In the genomic region with DNA sequence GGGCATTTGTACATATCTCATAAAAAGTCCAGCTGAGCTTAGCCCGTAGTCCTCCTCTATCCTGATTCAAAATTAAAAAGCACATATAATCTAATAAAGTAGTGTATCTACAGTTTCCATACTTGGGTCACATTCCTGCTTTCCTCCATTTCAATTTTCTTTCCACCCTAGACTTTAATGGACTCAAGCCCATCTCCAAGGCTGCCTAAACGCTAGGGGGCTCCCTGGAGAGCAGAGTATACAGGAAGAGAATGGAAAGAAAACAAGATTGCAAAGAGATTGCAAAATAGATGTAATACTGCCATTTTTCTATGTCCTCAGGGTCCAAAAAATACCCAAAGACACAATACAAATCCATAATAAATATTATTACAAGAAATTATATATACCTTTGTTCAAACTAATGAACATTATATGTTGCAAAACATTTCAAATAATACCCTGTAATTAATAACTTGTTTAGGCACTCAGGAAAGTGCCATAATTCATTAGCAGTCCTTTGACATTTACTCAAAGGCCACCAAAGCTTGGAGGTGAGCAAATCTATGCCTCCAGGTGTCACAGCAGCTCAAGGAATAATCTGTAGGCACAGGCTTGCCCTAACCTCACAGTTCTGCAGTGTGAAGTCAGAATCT, we compare ENCODE assay signal across 1 cellular context.
A peak's percentile ranks its signal among the peaks of the same experiment; 100 is the strongest.
TF ChIP-seq lines count a peak whose summit lies in the region.

No MANE protein-coding gene starts in this region.

TF ChIP-seq in HepG2, 621 proteins besides CTCF, POLR2A, EP300 and RAD21 (continued from another document):
- TF ChIP-seq, protein P1, sequence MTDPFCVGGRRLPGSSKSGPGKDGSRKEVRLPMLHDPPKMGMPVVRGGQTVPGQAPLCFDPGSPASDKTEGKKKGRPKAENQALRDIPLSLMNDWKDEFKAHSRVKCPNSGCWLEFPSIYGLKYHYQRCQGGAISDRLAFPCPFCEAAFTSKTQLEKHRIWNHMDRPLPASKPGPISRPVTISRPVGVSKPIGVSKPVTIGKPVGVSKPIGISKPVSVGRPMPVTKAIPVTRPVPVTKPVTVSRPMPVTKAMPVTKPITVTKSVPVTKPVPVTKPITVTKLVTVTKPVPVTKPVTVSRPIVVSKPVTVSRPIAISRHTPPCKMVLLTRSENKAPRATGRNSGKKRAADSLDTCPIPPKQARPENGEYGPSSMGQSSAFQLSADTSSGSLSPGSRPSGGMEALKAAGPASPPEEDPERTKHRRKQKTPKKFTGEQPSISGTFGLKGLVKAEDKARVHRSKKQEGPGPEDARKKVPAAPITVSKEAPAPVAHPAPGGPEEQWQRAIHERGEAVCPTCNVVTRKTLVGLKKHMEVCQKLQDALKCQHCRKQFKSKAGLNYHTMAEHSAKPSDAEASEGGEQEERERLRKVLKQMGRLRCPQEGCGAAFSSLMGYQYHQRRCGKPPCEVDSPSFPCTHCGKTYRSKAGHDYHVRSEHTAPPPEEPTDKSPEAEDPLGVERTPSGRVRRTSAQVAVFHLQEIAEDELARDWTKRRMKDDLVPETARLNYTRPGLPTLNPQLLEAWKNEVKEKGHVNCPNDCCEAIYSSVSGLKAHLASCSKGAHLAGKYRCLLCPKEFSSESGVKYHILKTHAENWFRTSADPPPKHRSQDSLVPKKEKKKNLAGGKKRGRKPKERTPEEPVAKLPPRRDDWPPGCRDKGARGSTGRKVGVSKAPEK (CRISPR knock-in tag; IDR thresholded peaks at IDR 0.05; ENCODE audit: borderline replicate concordance): 0 out of 2 replicates have a peak, but pooled peaks have one; percentile 45
- TF ChIP-seq WIZ (CRISPR knock-in tag; IDR thresholded peaks at IDR 0.05) (no peak), ZNF674 (CRISPR knock-in tag; IDR thresholded peaks at IDR 0.05; ENCODE audit: low read depth) (no peak), RFX1 (IDR thresholded peaks at IDR 0.05) (no peak), MED1 (CRISPR knock-in tag; IDR thresholded peaks at IDR 0.05) (peak; percentile 61), ISL2 (CRISPR knock-in tag; IDR thresholded peaks at IDR 0.05) (peak; percentile 44; the same call in 1 of the 2 replicates), SOX5 (CRISPR knock-in tag; IDR thresholded peaks at IDR 0.05; ENCODE audit: borderline replicate concordance) (peak; percentile 38; the same call in 1 of the 2 replicates), ZNF678 (CRISPR knock-in tag; IDR thresholded peaks at IDR 0.05) (no peak), ARNTL (CRISPR knock-in tag; IDR thresholded peaks at IDR 0.05) (peak; percentile 52; the same call in 1 of the 2 replicates), HOXA7 (CRISPR knock-in tag; IDR thresholded peaks at IDR 0.05) (no peak), IKZF1 (IDR thresholded peaks at IDR 0.05) (no peak), ZNF614 (CRISPR knock-in tag; IDR thresholded peaks at IDR 0.05; ENCODE audit: borderline replicate concordance) (peak; percentile 71; the same call in 1 of the 2 replicates), ZNF792 (CRISPR knock-in tag; IDR thresholded peaks at IDR 0.05) (peak; percentile 26; the same call in 1 of the 2 replicates), FOSL2 (CRISPR knock-in tag; IDR thresholded peaks at IDR 0.05) (0 out of 2 replicates have a peak, but pooled peaks have one; percentile 27), SIX1 (CRISPR knock-in tag; IDR thresholded peaks at IDR 0.05; ENCODE audit: borderline replicate concordance) (peak; percentile 58; the same call in 1 of the 2 replicates), TBX2 (CRISPR knock-in tag; IDR thresholded peaks at IDR 0.05; ENCODE audit: borderline replicate concordance) (no peak), ZNF235 (CRISPR knock-in tag; IDR thresholded peaks at IDR 0.05; ENCODE audit: borderline replicate concordance) (no peak), ZNF20 (CRISPR knock-in tag; IDR thresholded peaks at IDR 0.05) (no peak), SMAD3 (CRISPR knock-in tag; IDR thresholded peaks at IDR 0.05) (peak; percentile 64; the same call in 1 of the 2 replicates), ZNF124 (CRISPR knock-in tag; IDR thresholded peaks at IDR 0.05) (peak; percentile 40; the same call in 1 of the 2 replicates), AKAP8 (CRISPR knock-in tag; IDR thresholded peaks at IDR 0.05) (no peak), EED (CRISPR knock-in tag; IDR thresholded peaks at IDR 0.05) (no peak), GZF1 (CRISPR knock-in tag; IDR thresholded peaks at IDR 0.05) (0 out of 2 replicates have a peak, but pooled peaks have one; percentile 23), ZNF24 (IDR thresholded peaks at IDR 0.05) (no peak), FOXK1 (CRISPR knock-in tag; IDR thresholded peaks at IDR 0.05; ENCODE audit: borderline replicate concordance, low read depth) (peak; percentile 91; the same call in 1 of the 2 replicates), ZNF260 (CRISPR knock-in tag; IDR thresholded peaks at IDR 0.05; ENCODE audit: borderline replicate concordance, low read depth) (no peak), YY1 (IDR thresholded peaks at IDR 0.05; ENCODE audit: insufficient read depth, insufficient replicate concordance, low read depth, low read length) (peak; percentile 65), LCORL (IDR thresholded peaks at IDR 0.05) (no peak), LCORL (CRISPR knock-in tag; IDR thresholded peaks at IDR 0.05) (no peak)
- TF ChIP-seq, protein P2, sequence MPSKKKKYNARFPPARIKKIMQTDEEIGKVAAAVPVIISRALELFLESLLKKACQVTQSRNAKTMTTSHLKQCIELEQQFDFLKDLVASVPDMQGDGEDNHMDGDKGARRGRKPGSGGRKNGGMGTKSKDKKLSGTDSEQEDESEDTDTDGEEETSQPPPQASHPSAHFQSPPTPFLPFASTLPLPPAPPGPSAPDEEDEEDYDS (CRISPR knock-in tag; IDR thresholded peaks at IDR 0.05): no peak
- TF ChIP-seq, protein P3, sequence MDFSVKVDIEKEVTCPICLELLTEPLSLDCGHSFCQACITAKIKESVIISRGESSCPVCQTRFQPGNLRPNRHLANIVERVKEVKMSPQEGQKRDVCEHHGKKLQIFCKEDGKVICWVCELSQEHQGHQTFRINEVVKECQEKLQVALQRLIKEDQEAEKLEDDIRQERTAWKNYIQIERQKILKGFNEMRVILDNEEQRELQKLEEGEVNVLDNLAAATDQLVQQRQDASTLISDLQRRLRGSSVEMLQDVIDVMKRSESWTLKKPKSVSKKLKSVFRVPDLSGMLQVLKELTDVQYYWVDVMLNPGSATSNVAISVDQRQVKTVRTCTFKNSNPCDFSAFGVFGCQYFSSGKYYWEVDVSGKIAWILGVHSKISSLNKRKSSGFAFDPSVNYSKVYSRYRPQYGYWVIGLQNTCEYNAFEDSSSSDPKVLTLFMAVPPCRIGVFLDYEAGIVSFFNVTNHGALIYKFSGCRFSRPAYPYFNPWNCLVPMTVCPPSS (IDR thresholded peaks at IDR 0.05): no peak
- TF ChIP-seq, protein P4, sequence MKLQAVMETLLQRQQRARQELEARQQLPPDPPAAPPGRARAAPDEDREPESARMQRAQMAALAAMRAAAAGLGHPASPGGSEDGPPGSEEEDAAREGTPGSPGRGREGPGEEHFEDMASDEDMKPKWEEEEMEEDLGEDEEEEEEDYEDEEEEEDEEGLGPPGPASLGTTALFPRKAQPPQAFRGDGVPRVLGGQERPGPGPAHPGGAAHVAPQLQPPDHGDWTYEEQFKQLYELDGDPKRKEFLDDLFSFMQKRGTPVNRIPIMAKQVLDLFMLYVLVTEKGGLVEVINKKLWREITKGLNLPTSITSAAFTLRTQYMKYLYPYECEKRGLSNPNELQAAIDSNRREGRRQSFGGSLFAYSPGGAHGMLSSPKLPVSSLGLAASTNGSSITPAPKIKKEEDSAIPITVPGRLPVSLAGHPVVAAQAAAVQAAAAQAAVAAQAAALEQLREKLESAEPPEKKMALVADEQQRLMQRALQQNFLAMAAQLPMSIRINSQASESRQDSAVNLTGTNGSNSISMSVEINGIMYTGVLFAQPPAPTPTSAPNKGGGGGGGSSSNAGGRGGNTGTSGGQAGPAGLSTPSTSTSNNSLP (IDR thresholded peaks at IDR 0.05; ENCODE audit: low read depth, low read length): no peak
- TF ChIP-seq, protein P5, sequence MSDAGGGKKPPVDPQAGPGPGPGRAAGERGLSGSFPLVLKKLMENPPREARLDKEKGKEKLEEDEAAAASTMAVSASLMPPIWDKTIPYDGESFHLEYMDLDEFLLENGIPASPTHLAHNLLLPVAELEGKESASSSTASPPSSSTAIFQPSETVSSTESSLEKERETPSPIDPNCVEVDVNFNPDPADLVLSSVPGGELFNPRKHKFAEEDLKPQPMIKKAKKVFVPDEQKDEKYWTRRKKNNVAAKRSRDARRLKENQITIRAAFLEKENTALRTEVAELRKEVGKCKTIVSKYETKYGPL (CRISPR knock-in tag; IDR thresholded peaks at IDR 0.05): no peak
- TF ChIP-seq, protein P6, sequence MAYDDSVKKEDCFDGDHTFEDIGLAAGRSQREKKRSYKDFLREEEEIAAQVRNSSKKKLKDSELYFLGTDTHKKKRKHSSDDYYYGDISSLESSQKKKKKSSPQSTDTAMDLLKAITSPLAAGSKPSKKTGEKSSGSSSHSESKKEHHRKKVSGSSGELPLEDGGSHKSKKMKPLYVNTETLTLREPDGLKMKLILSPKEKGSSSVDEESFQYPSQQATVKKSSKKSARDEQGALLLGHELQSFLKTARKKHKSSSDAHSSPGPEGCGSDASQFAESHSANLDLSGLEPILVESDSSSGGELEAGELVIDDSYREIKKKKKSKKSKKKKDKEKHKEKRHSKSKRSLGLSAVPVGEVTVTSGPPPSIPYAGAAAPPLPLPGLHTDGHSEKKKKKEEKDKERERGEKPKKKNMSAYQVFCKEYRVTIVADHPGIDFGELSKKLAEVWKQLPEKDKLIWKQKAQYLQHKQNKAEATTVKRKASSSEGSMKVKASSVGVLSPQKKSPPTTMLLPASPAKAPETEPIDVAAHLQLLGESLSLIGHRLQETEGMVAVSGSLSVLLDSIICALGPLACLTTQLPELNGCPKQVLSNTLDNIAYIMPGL (CRISPR knock-in tag; IDR thresholded peaks at IDR 0.05; ENCODE audit: borderline replicate concordance in 1 of 2, low read depth in 1 of 2): peak; percentile 64 to 94; a peak in 3 of 4 replicates
- TF ChIP-seq, protein P7, sequence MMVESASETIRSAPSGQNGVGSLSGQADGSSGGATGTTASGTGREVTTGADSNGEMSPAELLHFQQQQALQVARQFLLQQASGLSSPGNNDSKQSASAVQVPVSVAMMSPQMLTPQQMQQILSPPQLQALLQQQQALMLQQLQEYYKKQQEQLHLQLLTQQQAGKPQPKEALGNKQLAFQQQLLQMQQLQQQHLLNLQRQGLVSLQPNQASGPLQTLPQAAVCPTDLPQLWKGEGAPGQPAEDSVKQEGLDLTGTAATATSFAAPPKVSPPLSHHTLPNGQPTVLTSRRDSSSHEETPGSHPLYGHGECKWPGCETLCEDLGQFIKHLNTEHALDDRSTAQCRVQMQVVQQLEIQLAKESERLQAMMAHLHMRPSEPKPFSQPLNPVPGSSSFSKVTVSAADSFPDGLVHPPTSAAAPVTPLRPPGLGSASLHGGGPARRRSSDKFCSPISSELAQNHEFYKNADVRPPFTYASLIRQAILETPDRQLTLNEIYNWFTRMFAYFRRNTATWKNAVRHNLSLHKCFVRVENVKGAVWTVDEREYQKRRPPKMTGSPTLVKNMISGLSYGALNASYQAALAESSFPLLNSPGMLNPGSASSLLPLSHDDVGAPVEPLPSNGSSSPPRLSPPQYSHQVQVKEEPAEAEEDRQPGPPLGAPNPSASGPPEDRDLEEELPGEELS (CRISPR knock-in tag; IDR thresholded peaks at IDR 0.05): peak; percentile 69
- TF ChIP-seq, protein P8, sequence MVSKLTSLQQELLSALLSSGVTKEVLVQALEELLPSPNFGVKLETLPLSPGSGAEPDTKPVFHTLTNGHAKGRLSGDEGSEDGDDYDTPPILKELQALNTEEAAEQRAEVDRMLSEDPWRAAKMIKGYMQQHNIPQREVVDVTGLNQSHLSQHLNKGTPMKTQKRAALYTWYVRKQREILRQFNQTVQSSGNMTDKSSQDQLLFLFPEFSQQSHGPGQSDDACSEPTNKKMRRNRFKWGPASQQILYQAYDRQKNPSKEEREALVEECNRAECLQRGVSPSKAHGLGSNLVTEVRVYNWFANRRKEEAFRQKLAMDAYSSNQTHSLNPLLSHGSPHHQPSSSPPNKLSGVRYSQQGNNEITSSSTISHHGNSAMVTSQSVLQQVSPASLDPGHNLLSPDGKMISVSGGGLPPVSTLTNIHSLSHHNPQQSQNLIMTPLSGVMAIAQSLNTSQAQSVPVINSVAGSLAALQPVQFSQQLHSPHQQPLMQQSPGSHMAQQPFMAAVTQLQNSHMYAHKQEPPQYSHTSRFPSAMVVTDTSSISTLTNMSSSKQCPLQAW (CRISPR knock-in tag; IDR thresholded peaks at IDR 0.05): peak; percentile 50; the same call in 1 of the 2 replicates
TF ChIP-seq in HepG2: peak in this region for 104.
